1 cellular context compared by ENCODE assay signal in genomic region chr7:100705753-100706671, GRCh38.
TF ChIP-seq lines count a peak whose summit lies in the region.

Gene POP7 (plus strand): TSS chr7:100706121. CDS start chr7:100706831, 710 bp downstream.

TF ChIP-seq in GM23338, 12 proteins besides CTCF, POLR2A, EP300 and RAD21 (continued from another document):
- TF ChIP-seq ZNF462 (CRISPR knock-in tag; IDR thresholded peaks at IDR 0.05): no peak
- no peak for TF ChIP-seq ZNF114 (CRISPR knock-in tag; IDR thresholded peaks at IDR 0.05)
- TF ChIP-seq POLR2AphosphoS5 (IDR thresholded peaks at IDR 0.05; ENCODE audit: low read depth): peak; percentile 89
- peak; percentile 75 for TF ChIP-seq ETS1 (IDR thresholded peaks at IDR 0.05)
